In genomic region chr6:87788141-87788540, GRCh38 we compare ENCODE assay signal across 18 cellular contexts.
DNase-seq lines count a peak whose midpoint lies in the region; ATAC-seq, FAIRE-seq and TF ChIP-seq lines count a peak whose summit lies in the region.
"Had no signal": no experiment of that assay in that cellular context is flagged by ENCODE, and none has a peak within 500 bp of the region (broad histone marks: within the 10 kb centered on the region; RNA-seq: fewer than 3 reads in every experiment).

No MANE protein-coding gene starts in this region.

- H3K79me2 ChIP-seq in mesendoderm (ENCODE audit: control insufficient read depth, insufficient read depth, low read length), result no peaks in the 10 kb centered on the region

- no peak overlapping the region for H2BK120ac ChIP-seq in mesendoderm (ENCODE audit: low read depth, low read length)

- H3K4ac ChIP-seq in mesendoderm (ENCODE audit: low read depth, low read length), result no peak overlapping the region

- H3K4me1 Mint-ChIP-seq in CD14-positive monocyte (peaks cover 30% of the 10 kb centered on the region), memory B cell (peaks cover 3% of the 10 kb centered on the region)
- H3K4me1 Mint-ChIP-seq: CD4-positive, alpha-beta memory T cell had no signal

- no peak overlapping the region for H2BK5ac ChIP-seq in mesendoderm (ENCODE audit: low read length)

- H3K4me3 Mint-ChIP-seq in CD14-positive monocyte (no peak overlapping the region), memory B cell (no peak overlapping the region)
- H3K4me3 Mint-ChIP-seq: CD4-positive, alpha-beta memory T cell; HFFc6; IgD-negative memory B cell had no signal

- H3K18ac ChIP-seq in mesendoderm (ENCODE audit: low read length), result no peak overlapping the region

- no peak overlapping the region for H3K9ac ChIP-seq in mesendoderm (ENCODE audit: low read length)

- peaks cover 0 to 2% (median 0%) of the 10 kb centered on the region in 7 donors for H3K9me3 Mint-ChIP-seq in CD14-positive monocyte
- no peaks in the 10 kb centered on the region for H3K9me3 Mint-ChIP-seq in memory B cell
- H3K9me3 Mint-ChIP-seq: CD4-positive, alpha-beta memory T cell; HFFc6 had no signal

- ATAC-seq in A549, result no peak
- no peak for ATAC-seq in RWPE2 (ENCODE audit: low read depth)
- no peak for ATAC-seq in memory B cell (ENCODE audit: low read depth)
- ATAC-seq: HCT116 had no signal

- no peaks in the 10 kb centered on the region for H3K36me3 ChIP-seq in RWPE2 (ENCODE audit: low read depth)
- no peaks in the 10 kb centered on the region for H3K36me3 ChIP-seq in suprapubic skin
- H3K36me3 ChIP-seq in mesendoderm (ENCODE audit: control insufficient read depth, insufficient read depth, low read length), result no peaks in the 10 kb centered on the region

- H3K36me3 Mint-ChIP-seq in CD14-positive monocyte, result no peaks in the 10 kb centered on the region
- no peaks in the 10 kb centered on the region for H3K36me3 Mint-ChIP-seq in memory B cell
- H3K36me3 Mint-ChIP-seq: CD4-positive, alpha-beta memory T cell had no signal

- H3K79me1 ChIP-seq in mesendoderm (ENCODE audit: low read length), result no peaks in the 10 kb centered on the region

- no peak for TF ChIP-seq CTCF in A549 (IDR thresholded peaks at IDR 0.05)
- TF ChIP-seq CTCF in CD14-positive monocyte (IDR thresholded peaks at IDR 0.05), result no peak
- no peak for TF ChIP-seq CTCF in RWPE2 (IDR thresholded peaks at IDR 0.05; ENCODE audit: poor library complexity, severe bottlenecking)
- TF ChIP-seq CTCF in suprapubic skin (IDR thresholded peaks at IDR 0.05), result no peak

- H3K27me3 ChIP-seq in RWPE2 (ENCODE audit: insufficient read depth, poor library complexity, severe bottlenecking) (no peaks in the 10 kb centered on the region), suprapubic skin (no peaks in the 10 kb centered on the region), mesendoderm (ENCODE audit: insufficient read depth, low read length, poor library complexity) (no peaks in the 10 kb centered on the region)

- H2AK5ac ChIP-seq in mesendoderm (ENCODE audit: low read length), result no peak overlapping the region

- WGBS in A549 (ENCODE audit: missing lambda C conversion rate), result 96% methylated on average over 3 of the region's 3 CpGs
- WGBS in suprapubic skin, result 89% methylated on average over 3 of the region's 3 CpGs
- no CpG with 5 or more reads among the region's 3 CpGs for WGBS in mesendoderm (ENCODE audit: extremely low coverage, insufficient coverage, low lambda C conversion rate)

- no peak for DNase-seq in A549 (ENCODE audit: low read depth in 1 of 2, low spot score in 1 of 2)
- DNase-seq in CD14-positive monocyte (ENCODE audit: low spot score), result no peak
- DNase-seq in RWPE2 (ENCODE audit: low spot score), result no peak
- DNase-seq in memory B cell (ENCODE audit: low spot score in 2 of 2), result no peak
- no peak for DNase-seq in suprapubic skin (ENCODE audit: low spot score in 2 of 2)
- no peak for DNase-seq in mesendoderm
- DNase-seq in NCI-H748 treated with DMSO at 0.1 percent for 48 hours (lab: John Stamatoyannopoulos, UW), result no peak
- DNase-seq: AML-193; CD4-positive, alpha-beta memory T cell; DMS79 treated with DMSO at 0.1 percent for 48 hours; GF-D8; H7; HFFc6; KBM-7 had no signal

- TF ChIP-seq POLR2A in A549 (IDR thresholded peaks at IDR 0.05; ENCODE audit: low read length) (no peak), suprapubic skin (IDR thresholded peaks at IDR 0.05) (no peak)

- no peak for FAIRE-seq in A549 (lab: Jason Lieb, UNC)
- FAIRE-seq: HTR-8/SVneo had no signal

- no peak for TF ChIP-seq RAD21 in A549 (conservative IDR thresholded peaks at IDR 0.05 in 1 of 2, IDR thresholded peaks at IDR 0.05 in 1 of 2)

- no peak overlapping the region for H3K56ac ChIP-seq in mesendoderm (ENCODE audit: low read length)

- CTCF ChIA-PET in A549 (lab: Yijun Ruan, JAX), result no interaction called here

- intact Hi-C loops in CD14-positive monocyte (cut with micrococcal nuclease), result no loop called here

- H3K27me3 Mint-ChIP-seq in CD14-positive monocyte (ENCODE audit: low read depth in 3 of 3) (no peaks in the 10 kb centered on the region), memory B cell (no peaks in the 10 kb centered on the region)
- H3K27me3 Mint-ChIP-seq: IgD-negative memory B cell had no signal

- H3K4me1 ChIP-seq in A549 (peaks cover 34% of the 10 kb centered on the region), RWPE2 (ENCODE audit: insufficient read depth, poor library complexity, severe bottlenecking) (peaks cover 22% of the 10 kb centered on the region), suprapubic skin (peaks cover 8% of the 10 kb centered on the region), mesendoderm (ENCODE audit: control insufficient read depth, low read depth, low read length) (peaks cover 2% of the 10 kb centered on the region)

- H4K5ac ChIP-seq in mesendoderm (ENCODE audit: low read length), result no peak overlapping the region

- H4K8ac ChIP-seq in mesendoderm (ENCODE audit: low read depth, low read length), result no peak overlapping the region

- H3K27ac ChIP-seq in A549 (peak overlapping the region; percentile 92 to 94), RWPE2 (ENCODE audit: poor library complexity, severe bottlenecking) (peak overlapping the region; percentile 84), suprapubic skin (no peak overlapping the region), mesendoderm (ENCODE audit: low read depth, low read length) (no peak overlapping the region)
- H3K27ac ChIP-seq: C4-2B had no signal

- H3K4me2 ChIP-seq in A549, result peak overlapping the region; percentile 84; the same call in 2 of the 3 replicates
- no peak overlapping the region for H3K4me2 ChIP-seq in mesendoderm (ENCODE audit: low read length)

- H3K4me3 ChIP-seq in A549 (no peak overlapping the region), RWPE2 (ENCODE audit: severe bottlenecking) (no peak overlapping the region), suprapubic skin (no peak overlapping the region), mesendoderm (ENCODE audit: low read length) (no peak overlapping the region)

- no peak for TF ChIP-seq EP300 in A549 (IDR thresholded peaks at IDR 0.05)
- no peak for TF ChIP-seq EP300 in suprapubic skin (IDR thresholded peaks at IDR 0.05)

- H3K9me3 ChIP-seq in A549 (no peaks in the 10 kb centered on the region), RWPE2 (ENCODE audit: severe bottlenecking) (no peaks in the 10 kb centered on the region), suprapubic skin (no peaks in the 10 kb centered on the region)

- H3K23ac ChIP-seq in mesendoderm (ENCODE audit: low read length), result no peak overlapping the region

- POLR2A ChIA-PET in A549 (lab: Yijun Ruan, JAX), result no interaction called here

- H3K27ac Mint-ChIP-seq in CD14-positive monocyte (peak overlapping the region in 4 of 7 donors; percentile 99 to 100 (median 99)), memory B cell (peak overlapping the region; percentile 47)
- H3K27ac Mint-ChIP-seq: CD4-positive, alpha-beta memory T cell; HFFc6; IgD-negative memory B cell had no signal

- no peak overlapping the region for H2BK15ac ChIP-seq in mesendoderm (replicated peaks; ENCODE audit: low read depth)

TF ChIP-seq in A549, 52 proteins besides CTCF, POLR2A, EP300 and RAD21:
- no peak for TF ChIP-seq POLR2AphosphoS2 (conservative IDR thresholded peaks at IDR 0.05; ENCODE audit: low read length)

Comparison
In these comparisons a context has a peak if more than half of its experiments do, and no peak if none do; other contexts are left out.
1. H3K27ac ChIP-seq: peak in A549 (2 of 2) and RWPE2 (single experiment); none in suprapubic skin (single experiment) and mesendoderm (single experiment).